Comparison of ENCODE assay signal across 16 cellular contexts in the genomic region with DNA sequence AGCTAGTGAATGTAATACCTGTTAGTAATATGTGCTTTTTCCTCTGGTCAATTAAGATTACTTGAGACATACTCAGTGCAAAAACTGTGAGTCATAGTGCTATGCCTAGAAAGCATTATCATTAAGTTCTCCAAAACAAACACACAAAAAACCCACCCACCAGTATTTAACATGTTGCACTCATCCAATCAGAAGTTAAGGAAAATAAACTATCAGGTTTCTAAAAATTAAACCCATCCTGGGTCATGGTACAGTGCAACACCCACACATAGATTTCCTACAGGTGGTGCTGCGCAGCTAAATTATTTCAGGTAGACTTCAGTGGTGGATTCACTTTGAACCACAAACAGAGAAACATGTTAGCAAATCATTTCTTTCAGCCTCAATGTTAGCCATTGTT.
"Had no signal": no experiment of that assay in that cellular context is flagged by ENCODE, and none has a peak within 500 bp of the region (broad histone marks: within the 10 kb centered on the region; RNA-seq: fewer than 3 reads in every experiment).

No MANE protein-coding gene starts in this region.

- H3K27me3 ChIP-seq: gastroesophageal sphincter, right lobe of liver, tibial artery had no signal

- H3K27me3 Mint-ChIP-seq: activated CD4-positive, alpha-beta memory T cell treated with anti-CD3 and anti-CD28 coated beads for 36 hours; activated naive CD8-positive, alpha-beta T cell treated with anti-CD3 and anti-CD28 coated beads for 36 hours; memory B cell; stimulated activated memory B cell treated with anti-CD40 and anti-IgM and Interleukin-4, amounts not matched to agents 10 μg/mL and 1 μg/mL and 100 μg/mL, for 72 hours had no signal

- H3K27ac Mint-ChIP-seq: activated CD4-positive, alpha-beta memory T cell treated with anti-CD3 and anti-CD28 coated beads for 36 hours; activated naive CD8-positive, alpha-beta T cell treated with anti-CD3 and anti-CD28 coated beads for 36 hours; memory B cell; nephron; stimulated activated memory B cell treated with anti-CD40 and anti-IgM and Interleukin-4, amounts not matched to agents 10 μg/mL and 1 μg/mL and 100 μg/mL, for 72 hours had no signal

- H3K9me3 ChIP-seq: gastroesophageal sphincter, left ventricle myocardium inferior, prostate gland, right lobe of liver, tibial artery had no signal

- H3K4me3 ChIP-seq: gastroesophageal sphincter, left ventricle myocardium inferior, prostate gland, right lobe of liver, tibial artery had no signal

- H3K36me3 ChIP-seq: gastroesophageal sphincter, left ventricle myocardium inferior, prostate gland, right lobe of liver, tibial artery had no signal

- H3K4me1 ChIP-seq: left ventricle myocardium inferior, prostate gland, right lobe of liver had no signal

- DNase-seq: activated CD4-positive, alpha-beta memory T cell treated with anti-CD3 and anti-CD28 coated beads for 36 hours; activated CD4-positive, alpha-beta T cell treated with anti-CD3 and anti-CD28 coated beads for 1 hour; activated gamma-delta T cell; activated naive CD8-positive, alpha-beta T cell treated with anti-CD3 and anti-CD28 coated beads for 36 hours; activated T-cell treated with anti-CD3 and anti-CD28 coated beads, Interleukin-2, amount 50 U/mL, for 48 hours; kidney; left ventricle myocardium inferior; occipital lobe; right lobe of liver; stimulated activated CD4-positive, alpha-beta T cell treated with anti-CD3 and anti-CD28 coated beads, Interleukin-1b, Interleukin-23, amount 100 ng/mL, for 48 hours; tibial artery had no signal

- H3K27ac ChIP-seq: gastroesophageal sphincter, left ventricle myocardium inferior, prostate gland, right lobe of liver, tibial artery had no signal

- H3K4me3 Mint-ChIP-seq: activated CD4-positive, alpha-beta memory T cell treated with anti-CD3 and anti-CD28 coated beads for 36 hours; activated naive CD8-positive, alpha-beta T cell treated with anti-CD3 and anti-CD28 coated beads for 36 hours; memory B cell; nephron; stimulated activated memory B cell treated with anti-CD40 and anti-IgM and Interleukin-4, amounts not matched to agents 10 μg/mL and 1 μg/mL and 100 μg/mL, for 72 hours had no signal

- H3K4me1 Mint-ChIP-seq: activated naive CD8-positive, alpha-beta T cell treated with anti-CD3 and anti-CD28 coated beads for 36 hours; memory B cell; nephron; stimulated activated memory B cell treated with anti-CD40 and anti-IgM and Interleukin-4, amounts not matched to agents 10 μg/mL and 1 μg/mL and 100 μg/mL, for 72 hours had no signal

- H3K9me3 Mint-ChIP-seq: activated CD4-positive, alpha-beta memory T cell treated with anti-CD3 and anti-CD28 coated beads for 36 hours; memory B cell; nephron had no signal

- H3K36me3 Mint-ChIP-seq: activated CD4-positive, alpha-beta memory T cell treated with anti-CD3 and anti-CD28 coated beads for 36 hours; activated naive CD8-positive, alpha-beta T cell treated with anti-CD3 and anti-CD28 coated beads for 36 hours; memory B cell; stimulated activated memory B cell treated with anti-CD40 and anti-IgM and Interleukin-4, amounts not matched to agents 10 μg/mL and 1 μg/mL and 100 μg/mL, for 72 hours had no signal
